ENCODE assay signal across 1 cellular context in the genomic region with DNA sequence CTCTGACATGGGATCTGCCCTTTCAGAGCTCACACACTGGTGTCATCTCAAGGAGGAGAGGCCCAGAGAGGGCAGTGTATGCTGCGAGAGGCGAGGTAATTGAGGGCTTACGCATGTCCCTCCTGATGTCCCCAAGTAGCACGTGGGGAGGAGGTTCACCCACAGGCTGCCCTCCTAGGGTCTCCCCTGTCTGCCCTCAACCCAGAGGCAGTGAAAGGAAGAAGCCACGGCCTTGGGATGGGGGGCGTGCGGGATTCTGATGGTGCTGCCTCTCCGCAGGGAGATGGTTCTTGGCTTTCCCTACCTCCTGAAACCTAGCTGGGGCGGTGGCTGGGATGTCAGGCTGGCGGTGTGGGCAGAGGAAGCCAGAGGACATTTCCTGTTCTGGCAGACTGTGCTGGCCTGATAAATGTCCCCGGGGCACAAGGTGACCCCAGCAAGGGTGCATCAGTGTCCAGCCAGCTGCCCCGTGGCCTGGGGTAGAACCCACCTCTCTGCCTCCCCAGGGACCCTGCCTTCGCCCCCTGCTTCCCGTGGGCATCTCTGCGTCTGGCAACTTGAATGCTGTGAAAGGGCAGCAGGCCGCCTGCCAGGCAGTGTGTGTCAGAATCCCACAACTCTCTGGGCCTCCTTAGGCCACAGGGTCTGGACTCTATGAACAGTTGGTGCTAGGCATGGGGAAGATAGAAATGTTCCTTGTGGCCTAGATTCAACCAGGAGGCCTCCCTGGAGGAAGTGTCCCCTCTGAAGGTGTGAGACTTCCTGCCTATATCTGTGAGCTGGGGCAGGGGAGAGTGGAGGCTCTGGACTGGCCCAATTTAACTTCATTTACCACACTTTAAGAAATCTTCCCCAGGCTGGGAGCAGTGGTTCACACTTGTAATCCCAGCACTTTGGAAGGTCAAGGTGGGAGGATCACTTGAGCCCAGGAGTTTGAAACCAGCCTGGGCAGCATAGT.
TF ChIP-seq lines count a peak whose summit lies in the region.

No MANE protein-coding gene starts in this region.

TF ChIP-seq in K562, 482 proteins besides CTCF, POLR2A, EP300 and RAD21 (continued from another document and continues in another):
- TF ChIP-seq, protein P1, sequence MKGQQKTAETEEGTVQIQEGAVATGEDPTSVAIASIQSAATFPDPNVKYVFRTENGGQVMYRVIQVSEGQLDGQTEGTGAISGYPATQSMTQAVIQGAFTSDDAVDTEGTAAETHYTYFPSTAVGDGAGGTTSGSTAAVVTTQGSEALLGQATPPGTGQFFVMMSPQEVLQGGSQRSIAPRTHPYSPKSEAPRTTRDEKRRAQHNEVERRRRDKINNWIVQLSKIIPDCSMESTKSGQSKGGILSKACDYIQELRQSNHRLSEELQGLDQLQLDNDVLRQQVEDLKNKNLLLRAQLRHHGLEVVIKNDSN (CRISPR knock-in tag; IDR thresholded peaks at IDR 0.05) = no peak
- TF ChIP-seq TCF3 (CRISPR knock-in tag; IDR thresholded peaks at IDR 0.05) (no peak), JUN (IDR thresholded peaks at IDR 0.05; ENCODE audit: borderline replicate concordance, low read depth, low read length) (no peak), JUN (CRISPR knock-in tag; IDR thresholded peaks at IDR 0.05; ENCODE audit: borderline replicate concordance) (no peak), DPF2 (IDR thresholded peaks at IDR 0.05) (0 out of 2 replicates have a peak, but pooled peaks have one; percentile 16), ZNF174 (CRISPR knock-in tag; IDR thresholded peaks at IDR 0.05) (no peak), ZEB2 (IDR thresholded peaks at IDR 0.05) (no peak), HDAC1 (IDR thresholded peaks at IDR 0.05) (peak in 1 of 2 experiments; percentile 20; a peak in 1 of 4 replicates), TGIF2 (CRISPR knock-in tag; IDR thresholded peaks at IDR 0.05) (no peak), ZZZ3 (IDR thresholded peaks at IDR 0.05) (no peak), EGR1 (conservative IDR thresholded peaks at IDR 0.05) (no peak), STAT5B (CRISPR knock-in tag; IDR thresholded peaks at IDR 0.05) (no peak), GABPB1 (CRISPR knock-in tag; IDR thresholded peaks at IDR 0.05) (no peak), GATA2 (CRISPR knock-in tag; IDR thresholded peaks at IDR 0.05) (no peak), ZKSCAN8 (CRISPR knock-in tag; IDR thresholded peaks at IDR 0.05) (peak; percentile 58; the same call in 1 of the 2 replicates), ZSCAN32 (CRISPR knock-in tag; IDR thresholded peaks at IDR 0.05) (no peak), ZNF282 (CRISPR knock-in tag; IDR thresholded peaks at IDR 0.05) (no peak), L3MBTL2 (IDR thresholded peaks at IDR 0.05) (no peak), GABPA (tag; conservative IDR thresholded peaks at IDR 0.05; ENCODE audit: low read depth) (0 out of 2 replicates have a peak, but pooled peaks have one; percentile 28), CTBP1 (IDR thresholded peaks at IDR 0.05; ENCODE audit: borderline replicate concordance) (no peak)
- TF ChIP-seq, protein P2, sequence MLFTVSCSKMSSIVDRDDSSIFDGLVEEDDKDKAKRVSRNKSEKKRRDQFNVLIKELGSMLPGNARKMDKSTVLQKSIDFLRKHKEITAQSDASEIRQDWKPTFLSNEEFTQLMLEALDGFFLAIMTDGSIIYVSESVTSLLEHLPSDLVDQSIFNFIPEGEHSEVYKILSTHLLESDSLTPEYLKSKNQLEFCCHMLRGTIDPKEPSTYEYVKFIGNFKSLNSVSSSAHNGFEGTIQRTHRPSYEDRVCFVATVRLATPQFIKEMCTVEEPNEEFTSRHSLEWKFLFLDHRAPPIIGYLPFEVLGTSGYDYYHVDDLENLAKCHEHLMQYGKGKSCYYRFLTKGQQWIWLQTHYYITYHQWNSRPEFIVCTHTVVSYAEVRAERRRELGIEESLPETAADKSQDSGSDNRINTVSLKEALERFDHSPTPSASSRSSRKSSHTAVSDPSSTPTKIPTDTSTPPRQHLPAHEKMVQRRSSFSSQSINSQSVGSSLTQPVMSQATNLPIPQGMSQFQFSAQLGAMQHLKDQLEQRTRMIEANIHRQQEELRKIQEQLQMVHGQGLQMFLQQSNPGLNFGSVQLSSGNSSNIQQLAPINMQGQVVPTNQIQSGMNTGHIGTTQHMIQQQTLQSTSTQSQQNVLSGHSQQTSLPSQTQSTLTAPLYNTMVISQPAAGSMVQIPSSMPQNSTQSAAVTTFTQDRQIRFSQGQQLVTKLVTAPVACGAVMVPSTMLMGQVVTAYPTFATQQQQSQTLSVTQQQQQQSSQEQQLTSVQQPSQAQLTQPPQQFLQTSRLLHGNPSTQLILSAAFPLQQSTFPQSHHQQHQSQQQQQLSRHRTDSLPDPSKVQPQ (CRISPR knock-in tag; IDR thresholded peaks at IDR 0.05; ENCODE audit: borderline replicate concordance) = no peak
- TF ChIP-seq, protein P3, sequence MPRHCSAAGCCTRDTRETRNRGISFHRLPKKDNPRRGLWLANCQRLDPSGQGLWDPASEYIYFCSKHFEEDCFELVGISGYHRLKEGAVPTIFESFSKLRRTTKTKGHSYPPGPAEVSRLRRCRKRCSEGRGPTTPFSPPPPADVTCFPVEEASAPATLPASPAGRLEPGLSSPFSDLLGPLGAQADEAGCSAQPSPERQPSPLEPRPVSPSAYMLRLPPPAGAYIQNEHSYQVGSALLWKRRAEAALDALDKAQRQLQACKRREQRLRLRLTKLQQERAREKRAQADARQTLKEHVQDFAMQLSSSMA (CRISPR knock-in tag; IDR thresholded peaks at IDR 0.05) = no peak
- TF ChIP-seq, protein P4, sequence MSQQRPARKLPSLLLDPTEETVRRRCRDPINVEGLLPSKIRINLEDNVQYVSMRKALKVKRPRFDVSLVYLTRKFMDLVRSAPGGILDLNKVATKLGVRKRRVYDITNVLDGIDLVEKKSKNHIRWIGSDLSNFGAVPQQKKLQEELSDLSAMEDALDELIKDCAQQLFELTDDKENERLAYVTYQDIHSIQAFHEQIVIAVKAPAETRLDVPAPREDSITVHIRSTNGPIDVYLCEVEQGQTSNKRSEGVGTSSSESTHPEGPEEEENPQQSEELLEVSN (IDR thresholded peaks at IDR 0.05; ENCODE audit: borderline replicate concordance in 1 of 2, extremely low read depth in 1 of 2, insufficient read depth in 1 of 2, insufficient read length in 1 of 2, low read depth in 1 of 2, low read length in 1 of 2, poor library complexity in 1 of 2, severe bottlenecking in 1 of 2) = peak in 1 of 2 experiments; percentile 29
- TF ChIP-seq, protein P5, sequence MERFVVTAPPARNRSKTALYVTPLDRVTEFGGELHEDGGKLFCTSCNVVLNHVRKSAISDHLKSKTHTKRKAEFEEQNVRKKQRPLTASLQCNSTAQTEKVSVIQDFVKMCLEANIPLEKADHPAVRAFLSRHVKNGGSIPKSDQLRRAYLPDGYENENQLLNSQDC (CRISPR knock-in tag; IDR thresholded peaks at IDR 0.05) = no peak
- TF ChIP-seq, protein P6, sequence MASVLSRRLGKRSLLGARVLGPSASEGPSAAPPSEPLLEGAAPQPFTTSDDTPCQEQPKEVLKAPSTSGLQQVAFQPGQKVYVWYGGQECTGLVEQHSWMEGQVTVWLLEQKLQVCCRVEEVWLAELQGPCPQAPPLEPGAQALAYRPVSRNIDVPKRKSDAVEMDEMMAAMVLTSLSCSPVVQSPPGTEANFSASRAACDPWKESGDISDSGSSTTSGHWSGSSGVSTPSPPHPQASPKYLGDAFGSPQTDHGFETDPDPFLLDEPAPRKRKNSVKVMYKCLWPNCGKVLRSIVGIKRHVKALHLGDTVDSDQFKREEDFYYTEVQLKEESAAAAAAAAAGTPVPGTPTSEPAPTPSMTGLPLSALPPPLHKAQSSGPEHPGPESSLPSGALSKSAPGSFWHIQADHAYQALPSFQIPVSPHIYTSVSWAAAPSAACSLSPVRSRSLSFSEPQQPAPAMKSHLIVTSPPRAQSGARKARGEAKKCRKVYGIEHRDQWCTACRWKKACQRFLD (CRISPR knock-in tag; IDR thresholded peaks at IDR 0.05) = 0 out of 2 replicates have a peak, but pooled peaks have one; percentile 13
- TF ChIP-seq, protein P7, sequence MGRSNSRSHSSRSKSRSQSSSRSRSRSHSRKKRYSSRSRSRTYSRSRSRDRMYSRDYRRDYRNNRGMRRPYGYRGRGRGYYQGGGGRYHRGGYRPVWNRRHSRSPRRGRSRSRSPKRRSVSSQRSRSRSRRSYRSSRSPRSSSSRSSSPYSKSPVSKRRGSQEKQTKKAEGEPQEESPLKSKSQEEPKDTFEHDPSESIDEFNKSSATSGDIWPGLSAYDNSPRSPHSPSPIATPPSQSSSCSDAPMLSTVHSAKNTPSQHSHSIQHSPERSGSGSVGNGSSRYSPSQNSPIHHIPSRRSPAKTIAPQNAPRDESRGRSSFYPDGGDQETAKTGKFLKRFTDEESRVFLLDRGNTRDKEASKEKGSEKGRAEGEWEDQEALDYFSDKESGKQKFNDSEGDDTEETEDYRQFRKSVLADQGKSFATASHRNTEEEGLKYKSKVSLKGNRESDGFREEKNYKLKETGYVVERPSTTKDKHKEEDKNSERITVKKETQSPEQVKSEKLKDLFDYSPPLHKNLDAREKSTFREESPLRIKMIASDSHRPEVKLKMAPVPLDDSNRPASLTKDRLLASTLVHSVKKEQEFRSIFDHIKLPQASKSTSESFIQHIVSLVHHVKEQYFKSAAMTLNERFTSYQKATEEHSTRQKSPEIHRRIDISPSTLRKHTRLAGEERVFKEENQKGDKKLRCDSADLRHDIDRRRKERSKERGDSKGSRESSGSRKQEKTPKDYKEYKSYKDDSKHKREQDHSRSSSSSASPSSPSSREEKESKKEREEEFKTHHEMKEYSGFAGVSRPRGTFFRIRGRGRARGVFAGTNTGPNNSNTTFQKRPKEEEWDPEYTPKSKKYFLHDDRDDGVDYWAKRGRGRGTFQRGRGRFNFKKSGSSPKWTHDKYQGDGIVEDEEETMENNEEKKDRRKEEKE (IDR thresholded peaks at IDR 0.05; ENCODE audit: borderline replicate concordance in 1 of 2, control insufficient read depth in 1 of 2, low read depth in 2 of 2, low read length in 1 of 2) = no peak
- TF ChIP-seq, protein P8, sequence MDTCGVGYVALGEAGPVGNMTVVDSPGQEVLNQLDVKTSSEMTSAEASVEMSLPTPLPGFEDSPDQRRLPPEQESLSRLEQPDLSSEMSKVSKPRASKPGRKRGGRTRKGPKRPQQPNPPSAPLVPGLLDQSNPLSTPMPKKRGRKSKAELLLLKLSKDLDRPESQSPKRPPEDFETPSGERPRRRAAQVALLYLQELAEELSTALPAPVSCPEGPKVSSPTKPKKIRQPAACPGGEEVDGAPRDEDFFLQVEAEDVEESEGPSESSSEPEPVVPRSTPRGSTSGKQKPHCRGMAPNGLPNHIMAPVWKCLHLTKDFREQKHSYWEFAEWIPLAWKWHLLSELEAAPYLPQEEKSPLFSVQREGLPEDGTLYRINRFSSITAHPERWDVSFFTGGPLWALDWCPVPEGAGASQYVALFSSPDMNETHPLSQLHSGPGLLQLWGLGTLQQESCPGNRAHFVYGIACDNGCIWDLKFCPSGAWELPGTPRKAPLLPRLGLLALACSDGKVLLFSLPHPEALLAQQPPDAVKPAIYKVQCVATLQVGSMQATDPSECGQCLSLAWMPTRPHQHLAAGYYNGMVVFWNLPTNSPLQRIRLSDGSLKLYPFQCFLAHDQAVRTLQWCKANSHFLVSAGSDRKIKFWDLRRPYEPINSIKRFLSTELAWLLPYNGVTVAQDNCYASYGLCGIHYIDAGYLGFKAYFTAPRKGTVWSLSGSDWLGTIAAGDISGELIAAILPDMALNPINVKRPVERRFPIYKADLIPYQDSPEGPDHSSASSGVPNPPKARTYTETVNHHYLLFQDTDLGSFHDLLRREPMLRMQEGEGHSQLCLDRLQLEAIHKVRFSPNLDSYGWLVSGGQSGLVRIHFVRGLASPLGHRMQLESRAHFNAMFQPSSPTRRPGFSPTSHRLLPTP (IDR thresholded peaks at IDR 0.05; ENCODE audit: borderline replicate concordance, extremely low read depth, insufficient read length) = peak; percentile 25
- TF ChIP-seq, protein P9, sequence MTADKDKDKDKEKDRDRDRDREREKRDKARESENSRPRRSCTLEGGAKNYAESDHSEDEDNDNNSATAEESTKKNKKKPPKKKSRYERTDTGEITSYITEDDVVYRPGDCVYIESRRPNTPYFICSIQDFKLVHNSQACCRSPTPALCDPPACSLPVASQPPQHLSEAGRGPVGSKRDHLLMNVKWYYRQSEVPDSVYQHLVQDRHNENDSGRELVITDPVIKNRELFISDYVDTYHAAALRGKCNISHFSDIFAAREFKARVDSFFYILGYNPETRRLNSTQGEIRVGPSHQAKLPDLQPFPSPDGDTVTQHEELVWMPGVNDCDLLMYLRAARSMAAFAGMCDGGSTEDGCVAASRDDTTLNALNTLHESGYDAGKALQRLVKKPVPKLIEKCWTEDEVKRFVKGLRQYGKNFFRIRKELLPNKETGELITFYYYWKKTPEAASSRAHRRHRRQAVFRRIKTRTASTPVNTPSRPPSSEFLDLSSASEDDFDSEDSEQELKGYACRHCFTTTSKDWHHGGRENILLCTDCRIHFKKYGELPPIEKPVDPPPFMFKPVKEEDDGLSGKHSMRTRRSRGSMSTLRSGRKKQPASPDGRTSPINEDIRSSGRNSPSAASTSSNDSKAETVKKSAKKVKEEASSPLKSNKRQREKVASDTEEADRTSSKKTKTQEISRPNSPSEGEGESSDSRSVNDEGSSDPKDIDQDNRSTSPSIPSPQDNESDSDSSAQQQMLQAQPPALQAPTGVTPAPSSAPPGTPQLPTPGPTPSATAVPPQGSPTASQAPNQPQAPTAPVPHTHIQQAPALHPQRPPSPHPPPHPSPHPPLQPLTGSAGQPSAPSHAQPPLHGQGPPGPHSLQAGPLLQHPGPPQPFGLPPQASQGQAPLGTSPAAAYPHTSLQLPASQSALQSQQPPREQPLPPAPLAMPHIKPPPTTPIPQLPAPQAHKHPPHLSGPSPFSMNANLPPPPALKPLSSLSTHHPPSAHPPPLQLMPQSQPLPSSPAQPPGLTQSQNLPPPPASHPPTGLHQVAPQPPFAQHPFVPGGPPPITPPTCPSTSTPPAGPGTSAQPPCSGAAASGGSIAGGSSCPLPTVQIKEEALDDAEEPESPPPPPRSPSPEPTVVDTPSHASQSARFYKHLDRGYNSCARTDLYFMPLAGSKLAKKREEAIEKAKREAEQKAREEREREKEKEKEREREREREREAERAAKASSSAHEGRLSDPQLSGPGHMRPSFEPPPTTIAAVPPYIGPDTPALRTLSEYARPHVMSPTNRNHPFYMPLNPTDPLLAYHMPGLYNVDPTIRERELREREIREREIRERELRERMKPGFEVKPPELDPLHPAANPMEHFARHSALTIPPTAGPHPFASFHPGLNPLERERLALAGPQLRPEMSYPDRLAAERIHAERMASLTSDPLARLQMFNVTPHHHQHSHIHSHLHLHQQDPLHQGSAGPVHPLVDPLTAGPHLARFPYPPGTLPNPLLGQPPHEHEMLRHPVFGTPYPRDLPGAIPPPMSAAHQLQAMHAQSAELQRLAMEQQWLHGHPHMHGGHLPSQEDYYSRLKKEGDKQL (CRISPR knock-in tag; IDR thresholded peaks at IDR 0.05; ENCODE audit: borderline replicate concordance) = no peak
- TF ChIP-seq, protein P10, sequence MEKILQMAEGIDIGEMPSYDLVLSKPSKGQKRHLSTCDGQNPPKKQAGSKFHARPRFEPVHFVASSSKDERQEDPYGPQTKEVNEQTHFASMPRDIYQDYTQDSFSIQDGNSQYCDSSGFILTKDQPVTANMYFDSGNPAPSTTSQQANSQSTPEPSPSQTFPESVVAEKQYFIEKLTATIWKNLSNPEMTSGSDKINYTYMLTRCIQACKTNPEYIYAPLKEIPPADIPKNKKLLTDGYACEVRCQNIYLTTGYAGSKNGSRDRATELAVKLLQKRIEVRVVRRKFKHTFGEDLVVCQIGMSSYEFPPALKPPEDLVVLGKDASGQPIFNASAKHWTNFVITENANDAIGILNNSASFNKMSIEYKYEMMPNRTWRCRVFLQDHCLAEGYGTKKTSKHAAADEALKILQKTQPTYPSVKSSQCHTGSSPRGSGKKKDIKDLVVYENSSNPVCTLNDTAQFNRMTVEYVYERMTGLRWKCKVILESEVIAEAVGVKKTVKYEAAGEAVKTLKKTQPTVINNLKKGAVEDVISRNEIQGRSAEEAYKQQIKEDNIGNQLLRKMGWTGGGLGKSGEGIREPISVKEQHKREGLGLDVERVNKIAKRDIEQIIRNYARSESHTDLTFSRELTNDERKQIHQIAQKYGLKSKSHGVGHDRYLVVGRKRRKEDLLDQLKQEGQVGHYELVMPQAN (IDR thresholded peaks at IDR 0.05; ENCODE audit: borderline replicate concordance) = peak; percentile 64
